Comparison of ENCODE assay signal across 2 cellular contexts in the genomic region with DNA sequence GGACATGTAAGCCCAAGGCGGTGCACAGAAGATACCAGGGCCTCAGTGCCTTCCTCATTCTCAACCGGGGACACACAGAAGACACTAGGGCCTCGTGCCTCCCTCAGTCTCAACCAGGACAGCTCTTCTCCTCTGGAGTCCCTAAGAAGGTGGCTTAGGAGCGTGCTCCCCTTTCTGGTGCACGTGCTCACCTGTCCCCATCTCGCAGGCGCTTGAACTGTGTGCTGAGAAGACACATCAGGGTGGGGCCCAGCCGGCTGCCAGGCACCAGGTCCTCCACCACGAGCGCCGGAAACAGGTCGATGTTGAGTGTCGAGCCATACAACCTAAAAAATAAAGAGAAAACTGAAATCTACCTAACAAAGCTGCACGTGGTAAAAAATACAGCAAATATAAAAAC.
A peak's percentile ranks its signal among the peaks of the same experiment; 100 is the strongest.
TF ChIP-seq lines count a peak whose summit lies in the region.

No MANE protein-coding gene starts in this region.

TF ChIP-seq in HepG2, 621 proteins besides CTCF, POLR2A, EP300 and RAD21:
- TF ChIP-seq, protein P1, sequence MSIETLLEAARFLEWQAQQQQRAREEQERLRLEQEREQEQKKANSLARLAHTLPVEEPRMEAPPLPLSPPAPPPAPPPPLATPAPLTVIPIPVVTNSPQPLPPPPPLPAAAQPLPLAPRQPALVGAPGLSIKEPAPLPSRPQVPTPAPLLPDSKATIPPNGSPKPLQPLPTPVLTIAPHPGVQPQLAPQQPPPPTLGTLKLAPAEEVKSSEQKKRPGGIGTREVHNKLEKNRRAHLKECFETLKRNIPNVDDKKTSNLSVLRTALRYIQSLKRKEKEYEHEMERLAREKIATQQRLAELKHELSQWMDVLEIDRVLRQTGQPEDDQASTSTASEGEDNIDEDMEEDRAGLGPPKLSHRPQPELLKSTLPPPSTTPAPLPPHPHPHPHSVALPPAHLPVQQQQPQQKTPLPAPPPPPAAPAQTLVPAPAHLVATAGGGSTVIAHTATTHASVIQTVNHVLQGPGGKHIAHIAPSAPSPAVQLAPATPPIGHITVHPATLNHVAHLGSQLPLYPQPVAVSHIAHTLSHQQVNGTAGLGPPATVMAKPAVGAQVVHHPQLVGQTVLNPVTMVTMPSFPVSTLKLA (IDR thresholded peaks at IDR 0.05): peak; percentile 61
- TF ChIP-seq ASH2L (IDR thresholded peaks at IDR 0.05; ENCODE audit: insufficient read length, low read depth, low read length): no peak
- TF ChIP-seq, protein P2, sequence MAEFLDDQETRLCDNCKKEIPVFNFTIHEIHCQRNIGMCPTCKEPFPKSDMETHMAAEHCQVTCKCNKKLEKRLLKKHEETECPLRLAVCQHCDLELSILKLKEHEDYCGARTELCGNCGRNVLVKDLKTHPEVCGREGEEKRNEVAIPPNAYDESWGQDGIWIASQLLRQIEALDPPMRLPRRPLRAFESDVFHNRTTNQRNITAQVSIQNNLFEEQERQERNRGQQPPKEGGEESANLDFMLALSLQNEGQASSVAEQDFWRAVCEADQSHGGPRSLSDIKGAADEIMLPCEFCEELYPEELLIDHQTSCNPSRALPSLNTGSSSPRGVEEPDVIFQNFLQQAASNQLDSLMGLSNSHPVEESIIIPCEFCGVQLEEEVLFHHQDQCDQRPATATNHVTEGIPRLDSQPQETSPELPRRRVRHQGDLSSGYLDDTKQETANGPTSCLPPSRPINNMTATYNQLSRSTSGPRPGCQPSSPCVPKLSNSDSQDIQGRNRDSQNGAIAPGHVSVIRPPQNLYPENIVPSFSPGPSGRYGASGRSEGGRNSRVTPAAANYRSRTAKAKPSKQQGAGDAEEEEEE (CRISPR knock-in tag; IDR thresholded peaks at IDR 0.05; ENCODE audit: borderline replicate concordance): no peak

TF ChIP-seq in GM23338, 12 proteins besides CTCF, POLR2A, EP300 and RAD21 (continued from another document):
- TF ChIP-seq, protein P3, sequence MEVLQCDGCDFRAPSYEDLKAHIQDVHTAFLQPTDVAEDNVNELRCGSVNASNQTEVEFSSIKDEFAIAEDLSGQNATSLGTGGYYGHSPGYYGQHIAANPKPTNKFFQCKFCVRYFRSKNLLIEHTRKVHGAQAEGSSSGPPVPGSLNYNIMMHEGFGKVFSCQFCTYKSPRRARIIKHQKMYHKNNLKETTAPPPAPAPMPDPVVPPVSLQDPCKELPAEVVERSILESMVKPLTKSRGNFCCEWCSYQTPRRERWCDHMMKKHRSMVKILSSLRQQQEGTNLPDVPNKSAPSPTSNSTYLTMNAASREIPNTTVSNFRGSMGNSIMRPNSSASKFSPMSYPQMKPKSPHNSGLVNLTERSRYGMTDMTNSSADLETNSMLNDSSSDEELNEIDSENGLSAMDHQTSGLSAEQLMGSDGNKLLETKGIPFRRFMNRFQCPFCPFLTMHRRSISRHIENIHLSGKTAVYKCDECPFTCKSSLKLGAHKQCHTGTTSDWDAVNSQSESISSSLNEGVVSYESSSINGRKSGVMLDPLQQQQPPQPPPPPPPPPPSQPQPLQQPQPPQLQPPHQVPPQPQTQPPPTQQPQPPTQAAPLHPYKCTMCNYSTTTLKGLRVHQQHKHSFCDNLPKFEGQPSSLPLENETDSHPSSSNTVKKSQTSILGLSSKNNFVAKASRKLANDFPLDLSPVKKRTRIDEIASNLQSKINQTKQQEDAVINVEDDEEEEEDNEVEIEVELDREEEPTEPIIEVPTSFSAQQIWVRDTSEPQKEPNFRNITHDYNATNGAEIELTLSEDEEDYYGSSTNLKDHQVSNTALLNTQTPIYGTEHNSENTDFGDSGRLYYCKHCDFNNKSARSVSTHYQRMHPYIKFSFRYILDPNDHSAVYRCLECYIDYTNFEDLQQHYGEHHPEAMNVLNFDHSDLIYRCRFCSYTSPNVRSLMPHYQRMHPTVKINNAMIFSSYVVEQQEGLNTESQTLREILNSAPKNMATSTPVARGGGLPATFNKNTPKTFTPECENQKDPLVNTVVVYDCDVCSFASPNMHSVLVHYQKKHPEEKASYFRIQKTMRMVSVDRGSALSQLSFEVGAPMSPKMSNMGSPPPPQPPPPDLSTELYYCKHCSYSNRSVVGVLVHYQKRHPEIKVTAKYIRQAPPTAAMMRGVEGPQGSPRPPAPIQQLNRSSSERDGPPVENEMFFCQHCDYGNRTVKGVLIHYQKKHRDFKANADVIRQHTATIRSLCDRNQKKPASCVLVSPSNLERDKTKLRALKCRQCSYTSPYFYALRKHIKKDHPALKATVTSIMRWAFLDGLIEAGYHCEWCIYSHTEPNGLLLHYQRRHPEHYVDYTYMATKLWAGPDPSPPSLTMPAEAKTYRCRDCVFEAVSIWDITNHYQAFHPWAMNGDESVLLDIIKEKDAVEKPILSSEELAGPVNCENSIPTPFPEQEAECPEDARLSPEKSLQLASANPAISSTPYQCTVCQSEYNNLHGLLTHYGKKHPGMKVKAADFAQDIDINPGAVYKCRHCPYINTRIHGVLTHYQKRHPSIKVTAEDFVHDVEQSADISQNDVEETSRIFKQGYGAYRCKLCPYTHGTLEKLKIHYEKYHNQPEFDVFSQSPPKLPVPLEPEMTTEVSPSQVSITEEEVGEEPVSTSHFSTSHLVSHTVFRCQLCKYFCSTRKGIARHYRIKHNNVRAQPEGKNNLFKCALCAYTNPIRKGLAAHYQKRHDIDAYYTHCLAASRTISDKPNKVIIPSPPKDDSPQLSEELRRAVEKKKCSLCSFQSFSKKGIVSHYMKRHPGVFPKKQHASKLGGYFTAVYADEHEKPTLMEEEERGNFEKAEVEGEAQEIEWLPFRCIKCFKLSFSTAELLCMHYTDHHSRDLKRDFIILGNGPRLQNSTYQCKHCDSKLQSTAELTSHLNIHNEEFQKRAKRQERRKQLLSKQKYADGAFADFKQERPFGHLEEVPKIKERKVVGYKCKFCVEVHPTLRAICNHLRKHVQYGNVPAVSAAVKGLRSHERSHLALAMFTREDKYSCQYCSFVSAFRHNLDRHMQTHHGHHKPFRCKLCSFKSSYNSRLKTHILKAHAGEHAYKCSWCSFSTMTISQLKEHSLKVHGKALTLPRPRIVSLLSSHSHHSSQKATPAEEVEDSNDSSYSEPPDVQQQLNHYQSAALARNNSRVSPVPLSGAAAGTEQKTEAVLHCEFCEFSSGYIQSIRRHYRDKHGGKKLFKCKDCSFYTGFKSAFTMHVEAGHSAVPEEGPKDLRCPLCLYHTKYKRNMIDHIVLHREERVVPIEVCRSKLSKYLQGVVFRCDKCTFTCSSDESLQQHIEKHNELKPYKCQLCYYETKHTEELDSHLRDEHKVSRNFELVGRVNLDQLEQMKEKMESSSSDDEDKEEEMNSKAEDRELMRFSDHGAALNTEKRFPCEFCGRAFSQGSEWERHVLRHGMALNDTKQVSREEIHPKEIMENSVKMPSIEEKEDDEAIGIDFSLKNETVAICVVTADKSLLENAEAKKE (CRISPR knock-in tag; IDR thresholded peaks at IDR 0.05): no peak
- no peak for TF ChIP-seq STAT1 (IDR thresholded peaks at IDR 0.05; ENCODE audit: unreplicated experiment)
